1 cellular context compared by ENCODE assay signal in genomic region chr20:63747622-63748355, GRCh38.
TF ChIP-seq lines count a peak whose summit lies in the region.

No MANE protein-coding gene starts in this region.

TF ChIP-seq in A549, 52 proteins besides CTCF, POLR2A, EP300 and RAD21 (continued from another document):
- TF ChIP-seq PBX3 (IDR thresholded peaks at IDR 0.05) (no peak), E2F6 (IDR thresholded peaks at IDR 0.05; ENCODE audit: borderline replicate concordance, low read depth) (no peak), SREBF2 (IDR thresholded peaks at IDR 0.05) (no peak), GATA3 (IDR thresholded peaks at IDR 0.05; ENCODE audit: borderline replicate concordance) (no peak), KDM5A (IDR thresholded peaks at IDR 0.05) (no peak), ZNF302 (CRISPR knock-in tag; IDR thresholded peaks at IDR 0.05) (no peak), TP53 (CRISPR knock-in tag; IDR thresholded peaks at IDR 0.05) (no peak), BCL3 (IDR thresholded peaks at IDR 0.05) (no peak), HOXB13 (CRISPR knock-in tag; IDR thresholded peaks at IDR 0.05; ENCODE audit: low read depth) (no peak), FOXS1 (CRISPR knock-in tag; IDR thresholded peaks at IDR 0.05) (no peak), EHMT2 (IDR thresholded peaks at IDR 0.05; ENCODE audit: low read depth) (no peak), NR3C1 (IDR thresholded peaks at IDR 0.05) (no peak), ZFP36 (IDR thresholded peaks at IDR 0.05; ENCODE audit: borderline replicate concordance, partially characterized antibody) (no peak), USF2 (IDR thresholded peaks at IDR 0.05) (no peak), HMGXB4 (CRISPR knock-in tag; IDR thresholded peaks at IDR 0.05; ENCODE audit: borderline replicate concordance) (no peak), RNF2 (IDR thresholded peaks at IDR 0.05; ENCODE audit: borderline replicate concordance, low read depth) (no peak)
